15 cellular contexts compared by ENCODE assay signal in the genomic region with DNA sequence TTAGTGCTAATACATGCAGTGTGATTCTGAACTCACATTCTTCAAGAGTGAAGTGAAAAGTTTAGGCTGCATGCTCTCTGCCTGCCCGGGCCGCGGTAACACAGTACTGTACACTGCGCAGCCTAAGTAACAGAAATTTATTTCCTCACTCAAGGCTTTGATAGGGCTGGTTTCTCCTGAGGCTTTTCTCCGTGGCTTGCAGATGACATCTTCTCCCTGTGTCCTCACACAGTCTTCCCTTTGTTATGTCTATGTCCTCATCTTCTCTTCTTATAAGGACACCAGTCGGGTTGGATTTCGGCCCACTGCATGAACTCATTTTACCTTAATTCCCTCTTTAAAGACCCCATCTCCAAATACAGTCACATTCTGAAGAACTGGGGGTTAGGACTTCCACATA. TPM values are rescaled to one million over a fixed set of nuclear protein-coding genes. Genes with fewer than 3 reads are reported as not detected.
DNase-seq lines count a peak whose midpoint lies in the region; ATAC-seq and TF ChIP-seq lines count a peak whose summit lies in the region.
"Had no signal": no experiment of that assay in that cellular context is flagged by ENCODE, and none has a peak within 500 bp of the region (broad histone marks: within the 10 kb centered on the region; RNA-seq: fewer than 3 reads in every experiment).

No MANE protein-coding gene starts in this region.

- no peaks in the 10 kb centered on the region for H3K36me3 ChIP-seq in GM23338 (ENCODE audit: insufficient read depth)
- H3K36me3 ChIP-seq: HAP-1 had no signal

- H3K27me3 ChIP-seq in GM23338 (ENCODE audit: insufficient read depth), result no peaks in the 10 kb centered on the region

- H2AFZ ChIP-seq in GM23338, result peak overlapping the region; percentile 24; the same call in 1 of the 2 replicates

- no peak overlapping the region for H3K4me3 Mint-ChIP-seq in GM23338
- no peak overlapping the region for H3K4me3 Mint-ChIP-seq in T-helper 2 cell treated with Interferon-gamma antibody and Interleukin-4, amounts not matched to agents 5 μg/mL and 100 μg/mL, for 36 hours
- H3K4me3 Mint-ChIP-seq: CD14-positive monocyte; CD8-positive, alpha-beta T cell had no signal

- no peaks in the 10 kb centered on the region for H3K4me1 ChIP-seq in GM23338 (ENCODE audit: insufficient read depth)
- H3K4me1 ChIP-seq: A549 had no signal

- DNase-seq in GM23338 (ENCODE audit: low spot score) (no peak), RPMI7951 (ENCODE audit: low read depth) (peak; percentile 44), fibroblast of villous mesenchyme (ENCODE audit: low read depth) (peak; percentile 55), retina (peak; percentile 43), pons (ENCODE audit: low spot score) (no peak)
- no peak for DNase-seq in T-helper 2 cell treated with Interferon-gamma antibody and Interleukin-4, amounts not matched to agents 5 μg/mL and 100 μg/mL, for 36 hours (ENCODE audit: low spot score)
- DNase-seq: CD8-positive, alpha-beta T cell; COR-L47; DMS153; DMS79 treated with DMSO at 0.1 percent for 48 hours; EL had no signal

- H3K79me2 ChIP-seq in GM23338 (replicated peaks; ENCODE audit: insufficient read depth), result no peaks in the 10 kb centered on the region

- H3K27ac ChIP-seq in GM23338 (ENCODE audit: low read depth), result no peak overlapping the region

- no peaks in the 10 kb centered on the region for H3K27me3 Mint-ChIP-seq in GM23338 (ENCODE audit: insufficient read depth, low read depth, poor library complexity)
- peaks cover 7% of the 10 kb centered on the region for H3K27me3 Mint-ChIP-seq in T-helper 2 cell treated with Interferon-gamma antibody and Interleukin-4, amounts not matched to agents 5 μg/mL and 100 μg/mL, for 36 hours (ENCODE audit: low read depth)

- no peaks in the 10 kb centered on the region for H4K20me1 ChIP-seq in GM23338 (replicated peaks; ENCODE audit: insufficient read depth)

- peaks cover 13% of the 10 kb centered on the region for H3K4me1 Mint-ChIP-seq in GM23338
- H3K4me1 Mint-ChIP-seq in T-helper 2 cell treated with Interferon-gamma antibody and Interleukin-4, amounts not matched to agents 5 μg/mL and 100 μg/mL, for 36 hours (ENCODE audit: low read depth), result no peaks in the 10 kb centered on the region
- H3K4me1 Mint-ChIP-seq: CD14-positive monocyte had no signal

- peaks cover 8% of the 10 kb centered on the region; the same call in 1 of the 2 replicates for H3K9me2 ChIP-seq in GM23338 (ENCODE audit: insufficient read depth)

- H3K27ac Mint-ChIP-seq in GM23338, result no peak overlapping the region
- H3K27ac Mint-ChIP-seq in T-helper 2 cell treated with Interferon-gamma antibody and Interleukin-4, amounts not matched to agents 5 μg/mL and 100 μg/mL, for 36 hours, result no peak overlapping the region
- H3K27ac Mint-ChIP-seq: CD8-positive, alpha-beta T cell had no signal

- no peaks in the 10 kb centered on the region for H3K9me3 Mint-ChIP-seq in GM23338
- no peaks in the 10 kb centered on the region for H3K9me3 Mint-ChIP-seq in T-helper 2 cell treated with Interferon-gamma antibody and Interleukin-4, amounts not matched to agents 5 μg/mL and 100 μg/mL, for 36 hours
- H3K9me3 Mint-ChIP-seq: CD14-positive monocyte; CD8-positive, alpha-beta T cell had no signal

- H3K4me2 ChIP-seq in GM23338, result no peak overlapping the region
- H3K4me2 ChIP-seq: A549 had no signal

- no peaks in the 10 kb centered on the region for H3F3A ChIP-seq in GM23338 (replicated peaks; ENCODE audit: low read depth)

- no peak overlapping the region for H3K4me3 ChIP-seq in GM23338
- no peak overlapping the region for H3K4me3 ChIP-seq in fibroblast of villous mesenchyme (ENCODE audit: low read depth, low read length)
- H3K4me3 ChIP-seq: A549, HAP-1 had no signal

- H3K36me3 Mint-ChIP-seq in GM23338 (ENCODE audit: low read depth), result no peaks in the 10 kb centered on the region
- no peaks in the 10 kb centered on the region for H3K36me3 Mint-ChIP-seq in T-helper 2 cell treated with Interferon-gamma antibody and Interleukin-4, amounts not matched to agents 5 μg/mL and 100 μg/mL, for 36 hours (ENCODE audit: low read depth)
- H3K36me3 Mint-ChIP-seq: CD14-positive monocyte; CD8-positive, alpha-beta T cell had no signal

- ATAC-seq in GM23338 (no peak), GM19397 (IDR thresholded peaks at IDR 0.05; ENCODE audit: unreplicated experiment) (no peak)
- ATAC-seq: A549; CD8-positive, alpha-beta T cell had no signal

- TF ChIP-seq CTCF in GM23338 (conservative IDR thresholded peaks at IDR 0.05; ENCODE audit: low read depth in 2 of 2) (no peak), fibroblast of villous mesenchyme (IDR thresholded peaks at IDR 0.05; ENCODE audit: insufficient read depth, low read depth, low read length) (no peak)

TF ChIP-seq in GM23338, 12 proteins besides CTCF, POLR2A, EP300 and RAD21:
- TF ChIP-seq POLR2AphosphoS5 (IDR thresholded peaks at IDR 0.05; ENCODE audit: low read depth) (no peak), EZH2phosphoT487 (IDR thresholded peaks at IDR 0.05; ENCODE audit: unreplicated experiment) (no peak), STAT1 (IDR thresholded peaks at IDR 0.05; ENCODE audit: unreplicated experiment) (no peak), ZNF331 (CRISPR knock-in tag; IDR thresholded peaks at IDR 0.05; ENCODE audit: low read depth) (no peak), EZH2 (IDR thresholded peaks at IDR 0.05; ENCODE audit: low read depth, unreplicated experiment) (no peak), JUNB (IDR thresholded peaks at IDR 0.05; ENCODE audit: unreplicated experiment) (no peak), CREB1 (CRISPR knock-in tag; IDR thresholded peaks at IDR 0.05; ENCODE audit: low read depth) (no peak)
- TF ChIP-seq, protein P1, sequence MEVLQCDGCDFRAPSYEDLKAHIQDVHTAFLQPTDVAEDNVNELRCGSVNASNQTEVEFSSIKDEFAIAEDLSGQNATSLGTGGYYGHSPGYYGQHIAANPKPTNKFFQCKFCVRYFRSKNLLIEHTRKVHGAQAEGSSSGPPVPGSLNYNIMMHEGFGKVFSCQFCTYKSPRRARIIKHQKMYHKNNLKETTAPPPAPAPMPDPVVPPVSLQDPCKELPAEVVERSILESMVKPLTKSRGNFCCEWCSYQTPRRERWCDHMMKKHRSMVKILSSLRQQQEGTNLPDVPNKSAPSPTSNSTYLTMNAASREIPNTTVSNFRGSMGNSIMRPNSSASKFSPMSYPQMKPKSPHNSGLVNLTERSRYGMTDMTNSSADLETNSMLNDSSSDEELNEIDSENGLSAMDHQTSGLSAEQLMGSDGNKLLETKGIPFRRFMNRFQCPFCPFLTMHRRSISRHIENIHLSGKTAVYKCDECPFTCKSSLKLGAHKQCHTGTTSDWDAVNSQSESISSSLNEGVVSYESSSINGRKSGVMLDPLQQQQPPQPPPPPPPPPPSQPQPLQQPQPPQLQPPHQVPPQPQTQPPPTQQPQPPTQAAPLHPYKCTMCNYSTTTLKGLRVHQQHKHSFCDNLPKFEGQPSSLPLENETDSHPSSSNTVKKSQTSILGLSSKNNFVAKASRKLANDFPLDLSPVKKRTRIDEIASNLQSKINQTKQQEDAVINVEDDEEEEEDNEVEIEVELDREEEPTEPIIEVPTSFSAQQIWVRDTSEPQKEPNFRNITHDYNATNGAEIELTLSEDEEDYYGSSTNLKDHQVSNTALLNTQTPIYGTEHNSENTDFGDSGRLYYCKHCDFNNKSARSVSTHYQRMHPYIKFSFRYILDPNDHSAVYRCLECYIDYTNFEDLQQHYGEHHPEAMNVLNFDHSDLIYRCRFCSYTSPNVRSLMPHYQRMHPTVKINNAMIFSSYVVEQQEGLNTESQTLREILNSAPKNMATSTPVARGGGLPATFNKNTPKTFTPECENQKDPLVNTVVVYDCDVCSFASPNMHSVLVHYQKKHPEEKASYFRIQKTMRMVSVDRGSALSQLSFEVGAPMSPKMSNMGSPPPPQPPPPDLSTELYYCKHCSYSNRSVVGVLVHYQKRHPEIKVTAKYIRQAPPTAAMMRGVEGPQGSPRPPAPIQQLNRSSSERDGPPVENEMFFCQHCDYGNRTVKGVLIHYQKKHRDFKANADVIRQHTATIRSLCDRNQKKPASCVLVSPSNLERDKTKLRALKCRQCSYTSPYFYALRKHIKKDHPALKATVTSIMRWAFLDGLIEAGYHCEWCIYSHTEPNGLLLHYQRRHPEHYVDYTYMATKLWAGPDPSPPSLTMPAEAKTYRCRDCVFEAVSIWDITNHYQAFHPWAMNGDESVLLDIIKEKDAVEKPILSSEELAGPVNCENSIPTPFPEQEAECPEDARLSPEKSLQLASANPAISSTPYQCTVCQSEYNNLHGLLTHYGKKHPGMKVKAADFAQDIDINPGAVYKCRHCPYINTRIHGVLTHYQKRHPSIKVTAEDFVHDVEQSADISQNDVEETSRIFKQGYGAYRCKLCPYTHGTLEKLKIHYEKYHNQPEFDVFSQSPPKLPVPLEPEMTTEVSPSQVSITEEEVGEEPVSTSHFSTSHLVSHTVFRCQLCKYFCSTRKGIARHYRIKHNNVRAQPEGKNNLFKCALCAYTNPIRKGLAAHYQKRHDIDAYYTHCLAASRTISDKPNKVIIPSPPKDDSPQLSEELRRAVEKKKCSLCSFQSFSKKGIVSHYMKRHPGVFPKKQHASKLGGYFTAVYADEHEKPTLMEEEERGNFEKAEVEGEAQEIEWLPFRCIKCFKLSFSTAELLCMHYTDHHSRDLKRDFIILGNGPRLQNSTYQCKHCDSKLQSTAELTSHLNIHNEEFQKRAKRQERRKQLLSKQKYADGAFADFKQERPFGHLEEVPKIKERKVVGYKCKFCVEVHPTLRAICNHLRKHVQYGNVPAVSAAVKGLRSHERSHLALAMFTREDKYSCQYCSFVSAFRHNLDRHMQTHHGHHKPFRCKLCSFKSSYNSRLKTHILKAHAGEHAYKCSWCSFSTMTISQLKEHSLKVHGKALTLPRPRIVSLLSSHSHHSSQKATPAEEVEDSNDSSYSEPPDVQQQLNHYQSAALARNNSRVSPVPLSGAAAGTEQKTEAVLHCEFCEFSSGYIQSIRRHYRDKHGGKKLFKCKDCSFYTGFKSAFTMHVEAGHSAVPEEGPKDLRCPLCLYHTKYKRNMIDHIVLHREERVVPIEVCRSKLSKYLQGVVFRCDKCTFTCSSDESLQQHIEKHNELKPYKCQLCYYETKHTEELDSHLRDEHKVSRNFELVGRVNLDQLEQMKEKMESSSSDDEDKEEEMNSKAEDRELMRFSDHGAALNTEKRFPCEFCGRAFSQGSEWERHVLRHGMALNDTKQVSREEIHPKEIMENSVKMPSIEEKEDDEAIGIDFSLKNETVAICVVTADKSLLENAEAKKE (CRISPR knock-in tag; IDR thresholded peaks at IDR 0.05), result no peak

RNA-seq across cellular contexts. Expression of a gene that starts 51.1 kb away (rescaled TPM):
- 6.9 and 8.6 TPM in 2 replicates for total RNA-seq in GM23338 (2014; rRNA removed; shearing (Covaris generic))
- 2.0 and 2.5 TPM in 2 replicates for polyA plus RNA-seq in GM23338 (2016; fragmentation: Nextera tagmentation; extraction: Ambion mirVana)
- total RNA-seq in RPMI7951 (2014; rRNA removed; shearing (Covaris generic)), result 0.39 and 0.60 TPM in 2 replicates
- 2.3 and 2.6 TPM in 2 replicates for total RNA-seq in fibroblast of villous mesenchyme

Comparison
In these comparisons a context has a peak if more than half of its experiments do, and no peak if none do; other contexts are left out.
1. DNase-seq: peak in RPMI7951 (single experiment), fibroblast of villous mesenchyme (single experiment) and retina (single experiment); none in GM23338 (single experiment), T-helper 2 cell treated with Interferon-gamma antibody and Interleukin-4, amounts not matched to agents 5 μg/mL and 100 μg/mL, for 36 hours (single experiment) and pons (single experiment).